9 cellular contexts compared by ENCODE assay signal in genomic region chr17:8628609-8629169, GRCh38. TPM values are rescaled to one million over a fixed set of nuclear protein-coding genes. Genes with fewer than 3 reads are reported as not detected.
A peak's percentile ranks its signal among the peaks of the same experiment; 100 is the strongest.
DNase-seq lines count a peak whose midpoint lies in the region; ATAC-seq, FAIRE-seq and TF ChIP-seq lines count a peak whose summit lies in the region.
"Had no signal": no experiment of that assay in that cellular context is flagged by ENCODE, and none has a peak within 500 bp of the region (broad histone marks: within the 10 kb centered on the region; RNA-seq: fewer than 3 reads in every experiment).

No MANE protein-coding gene starts in this region.

- CTCF ChIA-PET in BJ (lab: Yijun Ruan, JAX) (interaction anchor here (0.6 to 1.1 kb wide), 3 partner anchors 17 to 766 kb away, joined by 3 to 4 read pairs (median 3); no protein-coding TSS in a partner anchor), HEK293 (lab: Yijun Ruan, JAX) (interaction anchor here (1.7 kb wide), 1 partner anchor 54 kb away, joined by 6 read pairs; no protein-coding TSS in a partner anchor), K562 (lab: Yijun Ruan, JAX; ENCODE audit: low intra/inter-chr PET ratio) (no interaction called here)

- TF ChIP-seq POLR2A in K562 (conservative IDR thresholded peaks at IDR 0.05), result no peak

- H3K4me1 ChIP-seq in HEK293 (ENCODE audit: control insufficient read depth, insufficient read depth, low read length) (peaks cover 24% of the 10 kb centered on the region), K562 (replicated peaks in 1 of 2; ENCODE audit: control insufficient read depth in 2 of 2, insufficient read depth in 2 of 2, low read length in 2 of 2) (peaks cover 17 to 18% of the 10 kb centered on the region in 2 experiments; a peak in 4 of 5 replicates), mesodermal cell (ENCODE audit: control insufficient read depth, insufficient read depth, low read length, poor library complexity, severe bottlenecking) (peaks cover 11% of the 10 kb centered on the region)

- no peaks in the 10 kb centered on the region for H3K36me3 ChIP-seq in BJ (ENCODE audit: control insufficient read depth, insufficient read depth, low read length)
- H3K36me3 ChIP-seq in HEK293 (ENCODE audit: control insufficient read depth in 2 of 2, insufficient read depth in 1 of 2, low read length in 2 of 2), result peaks cover 3 to 4% of the 10 kb centered on the region in 2 experiments; a peak in 2 of 3 replicates
- peaks cover 16% of the 10 kb centered on the region; the same call in 2 of the 3 replicates for H3K36me3 ChIP-seq in K562 (ENCODE audit: control insufficient read depth, insufficient read depth, low read length)
- peaks cover 12% of the 10 kb centered on the region for H3K36me3 ChIP-seq in mesodermal cell (ENCODE audit: control insufficient read depth, insufficient read depth, low read length)

- no peak for TF ChIP-seq RAD21 in K562 (CRISPR knock-in tag; conservative IDR thresholded peaks at IDR 0.05 in 1 of 2, IDR thresholded peaks at IDR 0.05 in 1 of 2)

- H3K79me2 ChIP-seq in K562 (ENCODE audit: control insufficient read depth, insufficient read depth, low read length), result peaks cover 68% of the 10 kb centered on the region

- in situ Hi-C loops in K562 (cut with MboI), result no loop called here

- peak overlapping the region in 1 of 2 experiments; percentile 37; a peak in 2 of 4 replicates for H3K9ac ChIP-seq in K562 (ENCODE audit: insufficient read depth in 1 of 2, low read depth in 2 of 2, low read length in 2 of 2)

- intact Hi-C loops in K562 (cut with micrococcal nuclease), result no loop called here

- BruUV-seq in K562 (replicated peaks; lab: Mats Ljungman, UMichigan), result TSS peak; percentile 57

- peaks cover 20% of the 10 kb centered on the region for H4K20me1 ChIP-seq in K562 (replicated peaks; ENCODE audit: control insufficient read depth, insufficient read depth, low read length)

- no peaks in the 10 kb centered on the region for H3K9me3 ChIP-seq in HEK293 (ENCODE audit: control insufficient read depth, insufficient read depth, low read depth, low read length)
- no peaks in the 10 kb centered on the region for H3K9me3 ChIP-seq in K562 (replicated peaks; ENCODE audit: control insufficient read depth, insufficient read depth, low read depth, low read length)
- H3K9me3 ChIP-seq in mesodermal cell (ENCODE audit: control insufficient read depth, low read length), result no peaks in the 10 kb centered on the region

- no peak for DNase-seq in BJ (ENCODE audit: low read depth)
- peak; percentile 16 to 78 (median 38) for DNase-seq in K562 (ENCODE audit: extremely low read depth in 1 of 4, low spot score in 3 of 4)
- DNase-seq in NCI-H345 treated with DMSO at 0.1 percent for 48 hours (lab: John Stamatoyannopoulos, UW; ENCODE audit: unreplicated experiment), result no peak
- DNase-seq in activated gamma-delta T cell treated with Interleukin-2 at 50 U/mL for 16 hours, result no peak
- DNase-seq in SIG-M5 (lab: John Stamatoyannopoulos, UW), result no peak

- H3K27ac ChIP-seq in HEK293 (ENCODE audit: extremely low read depth, low read depth, low read length), result peak overlapping the region; percentile 50
- peak overlapping the region; percentile 59 for H3K27ac ChIP-seq in K562 (ENCODE audit: extremely low read depth, low read depth, low read length)
- peak overlapping the region; percentile 6 for H3K27ac ChIP-seq in mesodermal cell (ENCODE audit: low read depth, low read length, severe bottlenecking)

- peak overlapping the region; percentile 82 for H3K4me2 ChIP-seq in K562 (ENCODE audit: insufficient read depth, low read length)

- H3K9me1 ChIP-seq in K562 (ENCODE audit: control insufficient read depth, insufficient read depth, low read length), result no peaks in the 10 kb centered on the region

- no peak; the same call in 2 of the 3 replicates for ATAC-seq in K562
- ATAC-seq in HG02970 (IDR thresholded peaks at IDR 0.05; ENCODE audit: low FRiP score, unreplicated experiment), result no peak
- ATAC-seq: activated CD4-positive, CD25-positive, alpha-beta regulatory T cell treated with anti-CD3 and anti-CD28 coated beads, Interleukin-2, amount 50 U/mL, for 24 hours had no signal

- TF ChIP-seq CTCF in BJ (IDR thresholded peaks at IDR 0.05; ENCODE audit: insufficient read depth, low read depth, low read length), result no peak
- TF ChIP-seq CTCF in HEK293 (tag by site-specific recombination; IDR thresholded peaks at IDR 0.05), result no peak
- TF ChIP-seq CTCF in K562 (IDR thresholded peaks at IDR 0.05 in 2 of 3, conservative IDR thresholded peaks at IDR 0.05 in 1 of 3; ENCODE audit: insufficient read depth in 2 of 3, low read depth in 1 of 3, low read length in 3 of 3), result no peak

- TF ChIP-seq EP300 in K562 (IDR thresholded peaks at IDR 0.05; ENCODE audit: low read length), result peak; percentile 70

- H3K27me3 ChIP-seq in BJ (ENCODE audit: control insufficient read depth, insufficient read depth, low read length) (no peaks in the 10 kb centered on the region; the same call in 1 of the 2 replicates), K562 (ENCODE audit: control insufficient read depth in 2 of 2, insufficient read depth in 2 of 2, low read length in 2 of 2) (no peaks in the 10 kb centered on the region)

- peak overlapping the region; percentile 99 for H3K4me3 ChIP-seq in BJ (ENCODE audit: low read depth, low read length)
- H3K4me3 ChIP-seq in HEK293 (ENCODE audit: low read depth, low read length), result peak overlapping the region; percentile 92
- H3K4me3 ChIP-seq in K562, result peak overlapping the region; percentile 14; the same call in 1 of the 2 replicates
- peak overlapping the region; percentile 99 for H3K4me3 ChIP-seq in mesodermal cell (ENCODE audit: extremely low read depth, insufficient read depth, low read length, poor library complexity, severe bottlenecking)

- FAIRE-seq in K562 (lab: Jason Lieb, UNC), result peak; percentile 77

- no peak overlapping the region for H2AFZ ChIP-seq in K562 (ENCODE audit: low read depth, low read length)

- 2% methylated on average over 8 of the region's 8 CpGs for WGBS in K562 (ENCODE audit: insufficient coverage, low coverage, missing lambda C conversion rate)
- WGBS in mesodermal cell (ENCODE audit: insufficient coverage in 2 of 2), 2 experiments, result 19 to 25% methylated on average over 3 of the region's 8 CpGs

- POLR2A ChIA-PET in BJ (lab: Charles Lee) (interaction anchor here (0.6 kb wide), 1 partner anchor 763 kb away, joined by 3 read pairs; no protein-coding TSS in a partner anchor), HEK293 (lab: Yijun Ruan, JAX) (interaction anchor here (0.6 to 2.9 kb wide), 2 partner anchors 20 to 193 kb away, joined by 3 to 18 read pairs; partner anchors contain the start of gene NDEL1), K562 (lab: Yijun Ruan, JAX) (interaction anchor here (0.6 to 0.8 kb wide), 4 partner anchors 9 to 42 kb away, joined by 3 to 4 read pairs (median 3); no protein-coding TSS in a partner anchor)

TF ChIP-seq in HEK293, 187 proteins besides CTCF, POLR2A, EP300 and RAD21 (continues in another document):
- TF ChIP-seq IKZF3 (tag by site-specific recombination; IDR thresholded peaks at IDR 0.05), result 0 out of 2 replicates have a peak, but pooled peaks have one; percentile 23
- TF ChIP-seq ZNF747 (tag by site-specific recombination; IDR thresholded peaks at IDR 0.05), result no peak

RNA-seq across cellular contexts. Expression of gene MYH10, which starts 1.8 kb away (rescaled TPM):
- polyA plus RNA-seq in BJ (2011; rRNA removed), result 46.3 and 62.1 TPM in 2 replicates
- polyA minus RNA-seq in BJ (2011; rRNA and poly(A)+ RNA removed), result 60.4 and 66.3 TPM in 2 replicates
- total RNA-seq in K562 (2011; cell fraction: chromatin; rRNA removed; ENCODE audit: low replicate concordance), result 67.4 and 250 TPM in 2 replicates
- total RNA-seq in K562 (2011; cell fraction: nucleolus; rRNA removed), result 31.9 and 47.6 TPM in 2 replicates
- total RNA-seq in K562 (2011; cell fraction: nucleoplasm; rRNA removed), result 49.3 and 53.9 TPM in 2 replicates
- total RNA-seq in K562 (2014; rRNA removed), result 83.7 and 92.6 TPM in 2 replicates
- 41.3 and 48.4 TPM in 2 replicates for total RNA-seq in K562 (2014; rRNA removed; fragmentation: Illumina TruSeq; extraction: Trizol)
- total RNA-seq in K562 (2015; rRNA removed; fragmentation: Illumina TruSeq; extraction: Trizol), result 38.5 and 39.7 TPM in 2 replicates
- total RNA-seq in K562 (2021), result 90.1 and 95.3 TPM in 2 replicates
- 34.6 and 38.8 TPM in 2 replicates for polyA plus RNA-seq in K562 (2011; rRNA removed)
- polyA plus RNA-seq in K562 (2011; cell fraction: cytosol; rRNA removed), result 27.1 and 27.6 TPM in 2 replicates
- polyA plus RNA-seq in K562 (2011; cell fraction: nucleus; rRNA removed), result 41.9 and 53.7 TPM in 2 replicates
- 35.6 and 48.6 TPM in 2 replicates for polyA plus RNA-seq in K562 (2012)
- 59.0 and 68.9 TPM in 2 replicates for polyA plus RNA-seq in K562 (2014; fragmentation: Illumina TruSeq; extraction: Trizol)
- 10 to 100 TPM; 16.3 to 26.1 TPM for polyA plus RNA-seq in K562 (2014; fragmentation: Nextera tagmentation; extraction: Ambion mirVana)
- 38.7 and 39.3 TPM in 2 replicates for polyA plus RNA-seq in K562 (2014; rRNA removed)
- 95.5 and 107 TPM in 2 replicates for polyA minus RNA-seq in K562 (2011; rRNA and poly(A)+ RNA removed)
- 77.2 and 89.1 TPM in 2 replicates for polyA minus RNA-seq in K562 (2011; cell fraction: cytosol; rRNA and poly(A)+ RNA removed)
- polyA minus RNA-seq in K562 (2011; cell fraction: nucleus; rRNA and poly(A)+ RNA removed), result 28.9 and 59.1 TPM in 2 replicates
- polyA plus RNA-seq in mesodermal cell (2013, experiment 1 of 2), result 160 TPM
- 161 TPM for polyA plus RNA-seq in mesodermal cell (2013, experiment 2 of 2)

Comparison
In these comparisons a context has a peak if more than half of its experiments do, and no peak if none do; other contexts are left out.
1. DNase-seq: peak in K562 (4 of 4); none in BJ (single experiment), NCI-H345 treated with DMSO at 0.1 percent for 48 hours (single experiment), activated gamma-delta T cell treated with Interleukin-2 at 50 U/mL for 16 hours (single experiment) and SIG-M5 (single experiment).
2. H3K4me3 ChIP-seq: peak in every context shown above with its lines; median percentile 99 in BJ; 99 in mesodermal cell; 92 in HEK293; 14 in K562.
3. H3K27ac ChIP-seq: peak in every context shown above with its lines; median percentile 59 in K562; 50 in HEK293; 6 in mesodermal cell.